25 cellular contexts compared by ENCODE assay signal in genomic region chr14:86915416-86915815, GRCh38.
"Had no signal": no experiment of that assay in that cellular context is flagged by ENCODE, and none has a peak within 500 bp of the region (broad histone marks: within the 10 kb centered on the region; RNA-seq: fewer than 3 reads in every experiment).

No MANE protein-coding gene starts in this region.

- H3K9me3 ChIP-seq: adrenal gland, left lung, SK-N-SH, transverse colon had no signal

- H3K36me3 ChIP-seq: adrenal gland, left lung, transverse colon had no signal

- H3K4me1 ChIP-seq: adrenal gland, left lung, transverse colon had no signal

- DNase-seq: activated CD4-positive, alpha-beta T cell treated with anti-CD3 and anti-CD28 coated beads, Interleukin-2, amount 50 U/mL, for 48 hours; activated CD4-positive, CD25-positive, alpha-beta regulatory T cell treated with anti-CD3 and anti-CD28 coated beads, Interleukin-2, amount 50 U/mL, for 72 hours; activated CD8-positive, alpha-beta memory T cell treated with anti-CD3 and anti-CD28 coated beads, Interleukin-2, amount 10 ng/mL, durations not matched to agents 7 days and 5 days; activated effector memory CD4-positive, alpha-beta T cell treated with Interleukin-2 at 50 U/mL for 16 hours; activated naive CD4-positive, alpha-beta T cell treated with anti-CD3 and anti-CD28 coated beads, Interleukin-2, amount 50 U/mL, for 16 hours; activated T-cell treated with anti-CD3 and anti-CD28 coated beads, Interleukin-2, amount 50 U/mL, for 24 hours; adrenal gland; central memory CD4-positive, alpha-beta T cell; effector memory CD4-positive, alpha-beta T cell; islet precursor cell; left lung; natural killer cell; nucleus accumbens; right cardiac atrium; SK-N-SH; stimulated activated CD4-positive, alpha-beta T cell treated with anti-CD3 and anti-CD28 coated beads, Interleukin-4, amount 100 ng/mL, for 24 hours; stimulated activated naive CD4-positive, alpha-beta T cell treated with Interleukin-2 at 50 U/mL for 16 hours; substantia nigra; T-helper 1 cell; T1000; transverse colon had no signal

- H3K4me3 ChIP-seq: adrenal gland, left lung, skin epidermis, transverse colon had no signal

- H3K9ac ChIP-seq: SK-N-SH had no signal

- H3K4me2 ChIP-seq: SK-N-SH had no signal

- H3K36me3 Mint-ChIP-seq: activated CD8-positive, alpha-beta memory T cell treated with anti-CD3 and anti-CD28 coated beads, Interleukin-2, amount 10 ng/mL, durations not matched to agents 7 days and 5 days; brain; memory B cell; natural killer cell had no signal

- H3K4me3 Mint-ChIP-seq: activated CD8-positive, alpha-beta memory T cell treated with anti-CD3 and anti-CD28 coated beads, Interleukin-2, amount 10 ng/mL, durations not matched to agents 7 days and 5 days; activated T-cell treated with anti-CD3 and anti-CD28 coated beads, Interleukin-2, amount 50 U/mL, for 24 hours; brain; dendritic cell treated with granulocyte-macrophage colony-stimulating factor and Interleukin-4, amounts not matched to agents 40 ng/mL and 50 ng/mL, for 4 days; memory B cell; natural killer cell had no signal

- H3K9me3 Mint-ChIP-seq: brain; dendritic cell treated with granulocyte-macrophage colony-stimulating factor and Interleukin-4, amounts not matched to agents 40 ng/mL and 50 ng/mL, for 4 days had no signal

- ATAC-seq: activated CD8-positive, alpha-beta memory T cell treated with anti-CD3 and anti-CD28 coated beads, Interleukin-2, amount 10 ng/mL, durations not matched to agents 7 days and 5 days; left lung; natural killer cell; right cardiac atrium had no signal

- H3K27ac ChIP-seq: adrenal gland, left lung, skin epidermis, transverse colon had no signal

- H3K27me3 ChIP-seq: adrenal gland, left lung, transverse colon had no signal

- H3K4me1 Mint-ChIP-seq: activated CD8-positive, alpha-beta memory T cell treated with anti-CD3 and anti-CD28 coated beads, Interleukin-2, amount 10 ng/mL, durations not matched to agents 7 days and 5 days; memory B cell; natural killer cell had no signal

- H3K27ac Mint-ChIP-seq: activated CD8-positive, alpha-beta memory T cell treated with anti-CD3 and anti-CD28 coated beads, Interleukin-2, amount 10 ng/mL, durations not matched to agents 7 days and 5 days; activated T-cell treated with anti-CD3 and anti-CD28 coated beads, Interleukin-2, amount 50 U/mL, for 24 hours; dendritic cell treated with granulocyte-macrophage colony-stimulating factor and Interleukin-4, amounts not matched to agents 40 ng/mL and 50 ng/mL, for 4 days; memory B cell; natural killer cell had no signal

- H3K27me3 Mint-ChIP-seq: activated CD8-positive, alpha-beta memory T cell treated with anti-CD3 and anti-CD28 coated beads, Interleukin-2, amount 10 ng/mL, durations not matched to agents 7 days and 5 days; activated T-cell treated with anti-CD3 and anti-CD28 coated beads, Interleukin-2, amount 50 U/mL, for 24 hours; brain; dendritic cell treated with granulocyte-macrophage colony-stimulating factor and Interleukin-4, amounts not matched to agents 40 ng/mL and 50 ng/mL, for 4 days; memory B cell had no signal
